25 cellular contexts compared by ENCODE assay signal in genomic region chr14:103616635-103617300, GRCh38.
"Had no signal": no experiment of that assay in that cellular context is flagged by ENCODE, and none has a peak within 500 bp of the region (broad histone marks: within the 10 kb centered on the region; RNA-seq: fewer than 3 reads in every experiment).

No MANE protein-coding gene starts in this region.

- H3K9me3 ChIP-seq: prostate gland, sigmoid colon, testis had no signal

- H3K27me3 ChIP-seq: dorsolateral prefrontal cortex, esophagus muscularis mucosa, foreskin keratinocyte, gastroesophageal sphincter, right atrium auricular region, sigmoid colon, testis, tibial nerve, upper lobe of left lung had no signal

- H3K27ac ChIP-seq: dorsolateral prefrontal cortex, epithelial cell of prostate, esophagus muscularis mucosa, foreskin keratinocyte, gastroesophageal sphincter, parathyroid adenoma, prostate gland, right atrium auricular region, sigmoid colon, testis, tibial nerve, upper lobe of left lung had no signal

- ATAC-seq: foreskin keratinocyte; gastroesophageal sphincter; left lobe of liver; natural killer cell; stimulated activated effector memory CD8-positive, alpha-beta T cell treated with anti-CD3 and anti-CD28 coated beads, Interleukin-12 subunit alpha, Interleukin-12 subunit beta, amount 100 ng/mL, for 72 hours; stimulated activated naive CD8-positive, alpha-beta T cell treated with anti-CD3 and anti-CD28 coated beads, Interleukin-15, Interleukin-2, amounts not matched to agents 100 U/mL and 50 U/mL, for 24 hours had no signal

- H3K27me3 Mint-ChIP-seq: memory B cell had no signal

- H3K4me1 Mint-ChIP-seq: endodermal cell; natural killer cell; neural crest cell; stimulated activated effector memory CD8-positive, alpha-beta T cell treated with anti-CD3 and anti-CD28 coated beads, Interleukin-12 subunit alpha, Interleukin-12 subunit beta, amount 100 ng/mL, for 72 hours had no signal

- H3K4me3 Mint-ChIP-seq: endodermal cell; memory B cell; natural killer cell; neural crest cell; stimulated activated effector memory CD8-positive, alpha-beta T cell treated with anti-CD3 and anti-CD28 coated beads, Interleukin-12 subunit alpha, Interleukin-12 subunit beta, amount 100 ng/mL, for 72 hours had no signal

- H3K36me3 Mint-ChIP-seq: memory B cell; natural killer cell; stimulated activated effector memory CD8-positive, alpha-beta T cell treated with anti-CD3 and anti-CD28 coated beads, Interleukin-12 subunit alpha, Interleukin-12 subunit beta, amount 100 ng/mL, for 72 hours had no signal

- H3K4me1 ChIP-seq: esophagus muscularis mucosa, foreskin keratinocyte, gastroesophageal sphincter, parathyroid adenoma, prostate gland, right atrium auricular region, sigmoid colon, testis, tibial nerve, upper lobe of left lung had no signal

- H3K4me3 ChIP-seq: dorsolateral prefrontal cortex, esophagus muscularis mucosa, gastroesophageal sphincter, lung, prostate gland, right atrium auricular region, sigmoid colon, testis, tibial nerve, upper lobe of left lung had no signal

- DNase-seq: dorsolateral prefrontal cortex; effector CD8-positive, alpha-beta T cell; endodermal cell; foreskin keratinocyte; hypothalamus; natural killer cell; sigmoid colon; stimulated activated CD4-positive, alpha-beta T cell treated with anti-CD3 and anti-CD28 coated beads, Interleukin-2, amount 100 ng/mL, for 24 hours; stimulated activated CD4-positive, alpha-beta T cell treated with anti-CD3 and anti-CD28 coated beads, Interleukin-4, amount 100 ng/mL, for 24 hours; stimulated activated naive CD8-positive, alpha-beta T cell treated with anti-CD3 and anti-CD28 coated beads, Interleukin-15, Interleukin-2, amounts not matched to agents 100 U/mL and 50 U/mL, for 24 hours; substantia nigra; testis; upper lobe of left lung had no signal

- H3K27ac Mint-ChIP-seq: endodermal cell; memory B cell; natural killer cell; stimulated activated effector memory CD8-positive, alpha-beta T cell treated with anti-CD3 and anti-CD28 coated beads, Interleukin-12 subunit alpha, Interleukin-12 subunit beta, amount 100 ng/mL, for 72 hours had no signal

- H3K9me3 Mint-ChIP-seq: memory B cell; natural killer cell; neural crest cell; stimulated activated effector memory CD8-positive, alpha-beta T cell treated with anti-CD3 and anti-CD28 coated beads, Interleukin-12 subunit alpha, Interleukin-12 subunit beta, amount 100 ng/mL, for 72 hours had no signal

- H3K36me3 ChIP-seq: esophagus muscularis mucosa, gastroesophageal sphincter, prostate gland, right atrium auricular region, sigmoid colon, tibial nerve, upper lobe of left lung had no signal
